9 cellular contexts compared by ENCODE assay signal in genomic region chr2:26477911-26478253, GRCh38. TPM values are rescaled to one million over a fixed set of nuclear protein-coding genes. Genes with fewer than 3 reads are reported as not detected.
A peak's percentile ranks its signal among the peaks of the same experiment; 100 is the strongest.
DNase-seq lines count a peak whose midpoint lies in the region; ATAC-seq and TF ChIP-seq lines count a peak whose summit lies in the region.
"Had no signal": no experiment of that assay in that cellular context is flagged by ENCODE, and none has a peak within 500 bp of the region (broad histone marks: within the 10 kb centered on the region; RNA-seq: fewer than 3 reads in every experiment).

OTOF (minus strand) TSS chr2:26478124.

- in situ Hi-C loops in GM13977 (cut with MboI; ENCODE audit: low pct_unique_long_range_greater_than_20kb, low sequenced_read_pairs, unreplicated experiment) = no loop called here

- peak; percentile 73 to 87 for ATAC-seq in left cardiac atrium
- peak; percentile 9 for ATAC-seq in upper lobe of right lung

- no peaks in the 10 kb centered on the region for H3K4me1 ChIP-seq in upper lobe of right lung

- no peaks in the 10 kb centered on the region for H3K27me3 ChIP-seq in upper lobe of right lung

- H3K4me1 Mint-ChIP-seq in activated naive CD4-positive, alpha-beta T cell treated with anti-CD3 and anti-CD28 coated beads, Interleukin-2, amount 10 ng/mL, durations not matched to agents 7 days and 5 days = peaks cover 5% of the 10 kb centered on the region
- H3K4me1 Mint-ChIP-seq in activated T-helper 1 cell treated with anti-CD3 and anti-CD28 coated beads, Interleukin-12 subunit alpha, Interleukin-12 subunit beta, Interleukin-2, Interleukin-4 antibody, amounts not matched to agents 30 ng/mL and 10 ng/mL and 1 ng/mL, durations not matched to agents 14 hours and 24 hours and 36 hours (ENCODE audit: low read depth) = peaks cover 8% of the 10 kb centered on the region

- no peaks in the 10 kb centered on the region for H3K36me3 Mint-ChIP-seq in activated naive CD4-positive, alpha-beta T cell treated with anti-CD3 and anti-CD28 coated beads, Interleukin-2, amount 10 ng/mL, durations not matched to agents 7 days and 5 days
- no peaks in the 10 kb centered on the region for H3K36me3 Mint-ChIP-seq in activated T-helper 1 cell treated with anti-CD3 and anti-CD28 coated beads, Interleukin-12 subunit alpha, Interleukin-12 subunit beta, Interleukin-2, Interleukin-4 antibody, amounts not matched to agents 30 ng/mL and 10 ng/mL and 1 ng/mL, durations not matched to agents 14 hours and 24 hours and 36 hours (ENCODE audit: low read depth)

- peaks cover 4% of the 10 kb centered on the region for H3K27me3 Mint-ChIP-seq in activated naive CD4-positive, alpha-beta T cell treated with anti-CD3 and anti-CD28 coated beads, Interleukin-2, amount 10 ng/mL, durations not matched to agents 7 days and 5 days
- H3K27me3 Mint-ChIP-seq in activated T-helper 1 cell treated with anti-CD3 and anti-CD28 coated beads, Interleukin-12 subunit alpha, Interleukin-12 subunit beta, Interleukin-2, Interleukin-4 antibody, amounts not matched to agents 30 ng/mL and 10 ng/mL and 1 ng/mL, durations not matched to agents 14 hours and 24 hours and 36 hours (ENCODE audit: insufficient read depth) = no peaks in the 10 kb centered on the region

- H3K27ac Mint-ChIP-seq in activated naive CD4-positive, alpha-beta T cell treated with anti-CD3 and anti-CD28 coated beads, Interleukin-2, amount 10 ng/mL, durations not matched to agents 7 days and 5 days = peak within 1 kb of the TSS; percentile 61
- H3K27ac Mint-ChIP-seq in activated T-helper 1 cell treated with anti-CD3 and anti-CD28 coated beads, Interleukin-12 subunit alpha, Interleukin-12 subunit beta, Interleukin-2, Interleukin-4 antibody, amounts not matched to agents 30 ng/mL and 10 ng/mL and 1 ng/mL, durations not matched to agents 14 hours and 24 hours and 36 hours = peak within 1 kb of the TSS; percentile 96

- H3K9me3 Mint-ChIP-seq in activated naive CD4-positive, alpha-beta T cell treated with anti-CD3 and anti-CD28 coated beads, Interleukin-2, amount 10 ng/mL, durations not matched to agents 7 days and 5 days = peaks cover 4% of the 10 kb centered on the region
- H3K9me3 Mint-ChIP-seq in activated T-helper 1 cell treated with anti-CD3 and anti-CD28 coated beads, Interleukin-12 subunit alpha, Interleukin-12 subunit beta, Interleukin-2, Interleukin-4 antibody, amounts not matched to agents 30 ng/mL and 10 ng/mL and 1 ng/mL, durations not matched to agents 14 hours and 24 hours and 36 hours = no peaks in the 10 kb centered on the region

- DNase-seq in activated naive CD4-positive, alpha-beta T cell treated with anti-CD3 and anti-CD28 coated beads, Interleukin-2, amount 10 ng/mL, durations not matched to agents 7 days and 5 days = no peak
- no peak for DNase-seq in activated naive CD4-positive, alpha-beta T cell treated with anti-CD3 and anti-CD28 coated beads, Interleukin-2, amount 50 U/mL, for 16 hours
- no peak for DNase-seq in activated T-helper 1 cell treated with anti-CD3 and anti-CD28 coated beads, Interleukin-12 subunit alpha, Interleukin-12 subunit beta, Interleukin-2, Interleukin-4 antibody, amounts not matched to agents 30 ng/mL and 10 ng/mL and 1 ng/mL, durations not matched to agents 14 hours and 24 hours and 36 hours (ENCODE audit: low spot score)
- peak; percentile 84 for DNase-seq in left cardiac atrium
- DNase-seq in upper lobe of right lung = no peak
- DNase-seq in NCI-H526 treated with DMSO at 0.1 percent for 48 hours (lab: John Stamatoyannopoulos, UW) = no peak
- DNase-seq in GM13977 (ENCODE audit: low spot score) = no peak
- DNase-seq in NCI-H1436 (lab: John Stamatoyannopoulos, UW) = no peak
- DNase-seq: DMS79 treated with DMSO at 0.1 percent for 48 hours had no signal

- no peaks in the 10 kb centered on the region for H3K9me3 ChIP-seq in upper lobe of right lung

- no peak within 1 kb of the TSS for H3K27ac ChIP-seq in upper lobe of right lung

- H3K4me3 Mint-ChIP-seq in activated naive CD4-positive, alpha-beta T cell treated with anti-CD3 and anti-CD28 coated beads, Interleukin-2, amount 10 ng/mL, durations not matched to agents 7 days and 5 days = peak within 1 kb of the TSS; percentile 29
- peak within 1 kb of the TSS; percentile 84 for H3K4me3 Mint-ChIP-seq in activated T-helper 1 cell treated with anti-CD3 and anti-CD28 coated beads, Interleukin-12 subunit alpha, Interleukin-12 subunit beta, Interleukin-2, Interleukin-4 antibody, amounts not matched to agents 30 ng/mL and 10 ng/mL and 1 ng/mL, durations not matched to agents 14 hours and 24 hours and 36 hours

- CTCF ChIA-PET in activated naive CD4-positive, alpha-beta T cell treated with anti-CD3 and anti-CD28 coated beads, Interleukin-2, amount 10 ng/mL, durations not matched to agents 7 days and 5 days (lab: Charles Lee) = interaction anchor here (1.2 to 2.5 kb wide), 3 partner anchors 9 to 25 kb away, joined by 3 to 11 read pairs (median 5); no protein-coding TSS in a partner anchor

- H3K4me3 ChIP-seq in upper lobe of right lung = no peak within 1 kb of the TSS

- intact Hi-C loops in activated T-helper 1 cell treated with anti-CD3 and anti-CD28 coated beads, Interleukin-12 subunit alpha, Interleukin-12 subunit beta, Interleukin-2, Interleukin-4 antibody, amounts not matched to agents 30 ng/mL and 10 ng/mL and 1 ng/mL, durations not matched to agents 14 hours and 24 hours and 36 hours (cut with micrococcal nuclease) = no loop called here
- intact Hi-C loops in left cardiac atrium (cut with DNase I) (no loop called here), upper lobe of right lung (cut with DNase I) (no loop called here)

- no peaks in the 10 kb centered on the region for H3K36me3 ChIP-seq in upper lobe of right lung

- TF ChIP-seq CTCF in upper lobe of right lung (IDR thresholded peaks at IDR 0.05) = no peak
- no peak for TF ChIP-seq CTCF in GM13977 (IDR thresholded peaks at IDR 0.05; ENCODE audit: extremely low read depth, insufficient read depth, missing control alignments)

RNA-seq across cellular contexts. Expression of gene OTOF, which starts in this region (rescaled TPM):
- total RNA-seq in activated T-helper 1 cell treated with anti-CD3 and anti-CD28 coated beads, Interleukin-12 subunit alpha, Interleukin-12 subunit beta, Interleukin-2, Interleukin-4 antibody, amounts not matched to agents 30 ng/mL and 10 ng/mL and 1 ng/mL, durations not matched to agents 14 hours and 24 hours and 36 hours = 5.9 and 6.9 TPM in 2 replicates
- total RNA-seq in left cardiac atrium (under 1 TPM in 1 of 2 donors, not detected in 1; 0.18 TPM), upper lobe of right lung (0.69 TPM)

Comparison
In these comparisons a context has a peak if more than half of its experiments do, and no peak if none do; other contexts are left out.
1. Peak in DNase-seq and ATAC-seq in left cardiac atrium; RNA of the gene not detected or under 1 TPM.
2. Peak in ATAC-seq in upper lobe of right lung; RNA of the gene not detected or under 1 TPM.